ENCODE assay signal across 24 cellular contexts in genomic region chr19:36579255-36579654, GRCh38.
"Had no signal": no experiment of that assay in that cellular context is flagged by ENCODE, and none has a peak within 500 bp of the region (broad histone marks: within the 10 kb centered on the region; RNA-seq: fewer than 3 reads in every experiment).

No MANE protein-coding gene starts in this region.

- H3K9ac ChIP-seq: neural progenitor cell had no signal

- H3K4me1 ChIP-seq: prostate gland had no signal

- H2AFZ ChIP-seq: neural progenitor cell had no signal

- H3K27me3 Mint-ChIP-seq: effector memory CD8-positive, alpha-beta T cell; naive B cell; natural killer cell treated with Interleukin-12 subunit alpha and Interleukin-12 subunit beta and Interleukin-15 and Interleukin-18, amount 100 ng/mL, for 72 hours; stimulated activated naive B cell treated with anti-CD40 and anti-IgM and Interleukin-4, amounts not matched to agents 10 μg/mL and 1 μg/mL and 100 μg/mL, for 72 hours; stimulated activated naive CD8-positive, alpha-beta T cell treated with anti-CD3 and anti-CD28 coated beads, Interleukin-15, Interleukin-2, amounts not matched to agents 100 ng/mL and 50 ng/mL, for 24 hours had no signal

- H3K9me3 Mint-ChIP-seq: effector memory CD8-positive, alpha-beta T cell had no signal

- H3K27ac Mint-ChIP-seq: effector memory CD8-positive, alpha-beta T cell; mesothelial cell of epicardium; naive B cell; natural killer cell treated with Interleukin-12 subunit alpha and Interleukin-12 subunit beta and Interleukin-15 and Interleukin-18, amount 100 ng/mL, for 72 hours; neural progenitor cell; stimulated activated naive B cell treated with anti-CD40 and anti-IgM and Interleukin-4, amounts not matched to agents 10 μg/mL and 1 μg/mL and 100 μg/mL, for 72 hours; stimulated activated naive CD8-positive, alpha-beta T cell treated with anti-CD3 and anti-CD28 coated beads, Interleukin-15, Interleukin-2, amounts not matched to agents 100 ng/mL and 50 ng/mL, for 24 hours had no signal

- H3K9me3 ChIP-seq: prostate gland had no signal

- H3K4me3 Mint-ChIP-seq: effector memory CD8-positive, alpha-beta T cell; mesothelial cell of epicardium; natural killer cell treated with Interleukin-12 subunit alpha and Interleukin-12 subunit beta and Interleukin-15 and Interleukin-18, amount 100 ng/mL, for 72 hours; neural progenitor cell; stimulated activated naive B cell treated with anti-CD40 and anti-IgM and Interleukin-4, amounts not matched to agents 10 μg/mL and 1 μg/mL and 100 μg/mL, for 72 hours; stimulated activated naive CD8-positive, alpha-beta T cell treated with anti-CD3 and anti-CD28 coated beads, Interleukin-15, Interleukin-2, amounts not matched to agents 100 ng/mL and 50 ng/mL, for 24 hours had no signal

- H3K27ac ChIP-seq: neural progenitor cell, prostate gland, right atrium auricular region, sigmoid colon, spleen, thoracic aorta, tibial nerve, upper lobe of left lung had no signal

- H3K4me2 ChIP-seq: neural progenitor cell had no signal

- ATAC-seq: effector memory CD8-positive, alpha-beta T cell; left lobe of liver; mucosa of descending colon; natural killer cell treated with Interleukin-12 subunit alpha and Interleukin-12 subunit beta and Interleukin-15 and Interleukin-18, amount 100 ng/mL, for 72 hours; stimulated activated naive B cell treated with anti-CD40 and anti-IgM and Interleukin-4, amounts not matched to agents 10 μg/mL and 1 μg/mL and 100 μg/mL, for 72 hours had no signal

- H3K4me3 ChIP-seq: mucosa of descending colon, neural progenitor cell, prostate gland, right atrium auricular region, sigmoid colon, spleen, thoracic aorta, tibial nerve, upper lobe of left lung had no signal

- DNase-seq: cortex of kidney; effector memory CD8-positive, alpha-beta T cell; head of caudate nucleus; kidney; mesenchymal stem cell; mucosa of descending colon; naive B cell; sigmoid colon; spleen; stimulated activated CD4-positive, alpha-beta T cell treated with anti-CD3 and anti-CD28 coated beads, Interleukin-2, amount 100 ng/mL, for 48 hours; stimulated activated naive B cell treated with anti-CD40 and anti-IgM and Interleukin-4, amounts not matched to agents 10 μg/mL and 1 μg/mL and 100 μg/mL, for 72 hours; upper lobe of left lung had no signal

- FAIRE-seq: endometrium, frontal cortex, kidney, urothelium cell line had no signal

- H3K27me3 ChIP-seq: neural progenitor cell, right atrium auricular region, sigmoid colon, spleen, tibial nerve, upper lobe of left lung had no signal
